In the genomic region with DNA sequence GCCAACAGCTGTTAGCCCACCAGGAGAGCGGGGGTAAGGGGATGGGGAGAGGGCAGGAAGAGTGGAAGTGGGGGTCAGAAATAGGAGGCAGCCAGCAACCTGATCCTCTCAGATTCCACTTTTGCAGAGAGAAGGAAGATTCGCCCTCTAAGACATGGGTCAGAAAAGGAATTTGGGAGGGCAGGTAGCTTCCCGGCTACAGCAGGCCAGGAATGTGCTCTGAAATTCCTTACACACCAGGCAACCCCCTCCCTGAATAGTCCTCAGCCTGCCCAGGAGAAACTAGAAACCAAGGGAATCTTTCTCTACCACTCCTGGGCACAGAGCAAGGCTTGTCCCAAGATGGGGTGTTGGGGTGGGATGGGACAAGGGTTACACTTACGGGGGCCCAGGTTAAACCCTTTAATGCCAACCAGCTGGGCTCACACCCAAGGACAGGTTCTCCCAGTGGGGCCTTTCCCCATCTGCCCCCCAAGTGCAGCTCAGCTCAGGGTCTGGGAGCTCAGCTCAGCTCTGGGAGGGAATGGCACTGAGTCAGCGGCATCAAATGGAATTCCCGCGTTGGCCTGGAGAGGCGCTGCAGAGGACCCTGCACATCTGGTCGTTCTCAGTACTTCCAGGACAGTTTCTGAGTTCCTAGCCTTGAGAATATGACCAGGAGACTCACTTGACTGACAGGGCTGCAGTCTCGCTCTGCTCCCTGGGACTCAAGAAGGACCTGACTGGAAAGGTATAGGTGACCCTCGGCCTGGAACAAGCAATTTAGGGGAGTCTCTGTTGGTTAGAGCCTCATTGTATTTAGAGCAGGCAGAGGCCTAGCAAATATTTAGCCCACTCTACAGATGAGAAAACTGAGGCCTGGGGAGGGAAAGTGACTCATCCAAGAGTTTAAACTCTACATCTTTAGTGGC, we compare ENCODE assay signal across 8 cellular contexts. TPM values are rescaled to one million over a fixed set of nuclear protein-coding genes. Genes with fewer than 3 reads are reported as not detected.
A peak's percentile ranks its signal among the peaks of the same experiment; 100 is the strongest.
DNase-seq lines count a peak whose midpoint lies in the region; ATAC-seq and TF ChIP-seq lines count a peak whose summit lies in the region.

No MANE protein-coding gene starts in this region.

- peaks cover 32% of the 10 kb centered on the region for H3K4me1 ChIP-seq in iPS-20b (ENCODE audit: insufficient read depth, low read length)

- peaks cover 7% of the 10 kb centered on the region; the same call in 1 of the 2 replicates for H3K27me3 Mint-ChIP-seq in WTC11 (ENCODE audit: low read depth)

- H3K27me3 ChIP-seq in iPS-20b (ENCODE audit: insufficient read depth, low read length), result no peaks in the 10 kb centered on the region

- ATAC-seq in WTC11 (peak; percentile 81), HG03432 (IDR thresholded peaks at IDR 0.05; ENCODE audit: unreplicated experiment) (no peak)

- H3K27ac Mint-ChIP-seq in WTC11, result peak overlapping the region; percentile 98

- H3K4me3 ChIP-seq in GM12865 (ENCODE audit: low read depth, low read length) (no peak overlapping the region), iPS-20b (ENCODE audit: low read length) (peak overlapping the region; percentile 42; the same call in 1 of the 2 replicates)

- no peaks in the 10 kb centered on the region for H3K36me3 ChIP-seq in iPS-20b (ENCODE audit: insufficient read depth, low read depth, low read length)

- peak overlapping the region; percentile 58 for H3K4me3 Mint-ChIP-seq in WTC11

- peak overlapping the region; percentile 71; the same call in 1 of the 2 replicates for H3K9ac ChIP-seq in iPS-20b (ENCODE audit: low read depth, low read length)

- H3K36me3 Mint-ChIP-seq in WTC11, result no peaks in the 10 kb centered on the region

- peak; percentile 16 for DNase-seq in GM12865 (ENCODE audit: low read depth)
- DNase-seq in HT1080 (ENCODE audit: low read depth), result peak; percentile 67
- peak; percentile 86 for DNase-seq in WTC11 (ENCODE audit: low spot score)
- DNase-seq in NCI-H510A (lab: John Stamatoyannopoulos, UW), result no peak
- DNase-seq in mesenteric fat pad (ENCODE audit: low spot score), result no peak
- DNase-seq in activated CD8-positive, alpha-beta memory T cell treated with anti-CD3 and anti-CD28 coated beads for 24 hours, result no peak

- TF ChIP-seq CTCF in GM12865 (IDR thresholded peaks at IDR 0.05; ENCODE audit: insufficient read depth, low read depth, low read length, missing control alignments), result peak; percentile 63
- peak; percentile 56 for TF ChIP-seq CTCF in WTC11 (IDR thresholded peaks at IDR 0.05)

- no peaks in the 10 kb centered on the region for H3K9me3 Mint-ChIP-seq in WTC11

- POLR2A ChIA-PET in WTC11 (lab: Charles Lee), result interaction anchor here (0.8 to 1.8 kb wide), 4 partner anchors 11 to 117 kb away, joined by 3 to 5 read pairs (median 4); no protein-coding TSS in a partner anchor

- H3K27ac ChIP-seq in iPS-20b (ENCODE audit: low read length), result peak overlapping the region; percentile 79

- CTCF ChIA-PET in WTC11 (lab: Charles Lee), result interaction anchor here (0.6 to 5.6 kb wide), 28 partner anchors 9 to 405 kb away, joined by 3 to 82 read pairs (median 7); a partner anchor contains a TSS

- peaks cover 54% of the 10 kb centered on the region for H3K4me1 Mint-ChIP-seq in WTC11

- H3K9me3 ChIP-seq in iPS-20b (ENCODE audit: insufficient read depth, low read depth, low read length), result no peaks in the 10 kb centered on the region

TF ChIP-seq in WTC11, 78 proteins besides CTCF, POLR2A, EP300 and RAD21 (continues in another document):
- TF ChIP-seq, protein P1, sequence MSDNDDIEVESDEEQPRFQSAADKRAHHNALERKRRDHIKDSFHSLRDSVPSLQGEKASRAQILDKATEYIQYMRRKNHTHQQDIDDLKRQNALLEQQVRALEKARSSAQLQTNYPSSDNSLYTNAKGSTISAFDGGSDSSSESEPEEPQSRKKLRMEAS (CRISPR knock-in tag; IDR thresholded peaks at IDR 0.05), result peak; percentile 29; the same call in 1 of the 2 replicates
- TF ChIP-seq MXD4 (CRISPR knock-in tag; IDR thresholded peaks at IDR 0.05; ENCODE audit: borderline replicate concordance) (no peak), SP1 (CRISPR knock-in tag; conservative IDR thresholded peaks at IDR 0.05) (peak; percentile 48; the same call in 1 of the 2 replicates), SOX15 (CRISPR knock-in tag; IDR thresholded peaks at IDR 0.05) (no peak), GTF2I (CRISPR knock-in tag; conservative IDR thresholded peaks at IDR 0.05) (peak; percentile 95), TEAD4 (CRISPR knock-in tag; IDR thresholded peaks at IDR 0.05) (peak; percentile 84), SMAD3 (CRISPR knock-in tag; IDR thresholded peaks at IDR 0.05; ENCODE audit: borderline replicate concordance) (0 out of 2 replicates have a peak, but pooled peaks have one; percentile 29), PRRX2 (CRISPR knock-in tag; IDR thresholded peaks at IDR 0.05) (0 out of 2 replicates have a peak, but pooled peaks have one; percentile 32), JUN (CRISPR knock-in tag; IDR thresholded peaks at IDR 0.05) (no peak), TEAD1 (CRISPR knock-in tag; IDR thresholded peaks at IDR 0.05) (peak; percentile 71; the same call in 1 of the 2 replicates)
- TF ChIP-seq, protein P2, sequence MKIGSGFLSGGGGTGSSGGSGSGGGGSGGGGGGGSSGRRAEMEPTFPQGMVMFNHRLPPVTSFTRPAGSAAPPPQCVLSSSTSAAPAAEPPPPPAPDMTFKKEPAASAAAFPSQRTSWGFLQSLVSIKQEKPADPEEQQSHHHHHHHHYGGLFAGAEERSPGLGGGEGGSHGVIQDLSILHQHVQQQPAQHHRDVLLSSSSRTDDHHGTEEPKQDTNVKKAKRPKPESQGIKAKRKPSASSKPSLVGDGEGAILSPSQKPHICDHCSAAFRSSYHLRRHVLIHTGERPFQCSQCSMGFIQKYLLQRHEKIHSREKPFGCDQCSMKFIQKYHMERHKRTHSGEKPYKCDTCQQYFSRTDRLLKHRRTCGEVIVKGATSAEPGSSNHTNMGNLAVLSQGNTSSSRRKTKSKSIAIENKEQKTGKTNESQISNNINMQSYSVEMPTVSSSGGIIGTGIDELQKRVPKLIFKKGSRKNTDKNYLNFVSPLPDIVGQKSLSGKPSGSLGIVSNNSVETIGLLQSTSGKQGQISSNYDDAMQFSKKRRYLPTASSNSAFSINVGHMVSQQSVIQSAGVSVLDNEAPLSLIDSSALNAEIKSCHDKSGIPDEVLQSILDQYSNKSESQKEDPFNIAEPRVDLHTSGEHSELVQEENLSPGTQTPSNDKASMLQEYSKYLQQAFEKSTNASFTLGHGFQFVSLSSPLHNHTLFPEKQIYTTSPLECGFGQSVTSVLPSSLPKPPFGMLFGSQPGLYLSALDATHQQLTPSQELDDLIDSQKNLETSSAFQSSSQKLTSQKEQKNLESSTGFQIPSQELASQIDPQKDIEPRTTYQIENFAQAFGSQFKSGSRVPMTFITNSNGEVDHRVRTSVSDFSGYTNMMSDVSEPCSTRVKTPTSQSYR (CRISPR knock-in tag; IDR thresholded peaks at IDR 0.05), result 0 out of 2 replicates have a peak, but pooled peaks have one; percentile 61
- TF ChIP-seq, protein P3, sequence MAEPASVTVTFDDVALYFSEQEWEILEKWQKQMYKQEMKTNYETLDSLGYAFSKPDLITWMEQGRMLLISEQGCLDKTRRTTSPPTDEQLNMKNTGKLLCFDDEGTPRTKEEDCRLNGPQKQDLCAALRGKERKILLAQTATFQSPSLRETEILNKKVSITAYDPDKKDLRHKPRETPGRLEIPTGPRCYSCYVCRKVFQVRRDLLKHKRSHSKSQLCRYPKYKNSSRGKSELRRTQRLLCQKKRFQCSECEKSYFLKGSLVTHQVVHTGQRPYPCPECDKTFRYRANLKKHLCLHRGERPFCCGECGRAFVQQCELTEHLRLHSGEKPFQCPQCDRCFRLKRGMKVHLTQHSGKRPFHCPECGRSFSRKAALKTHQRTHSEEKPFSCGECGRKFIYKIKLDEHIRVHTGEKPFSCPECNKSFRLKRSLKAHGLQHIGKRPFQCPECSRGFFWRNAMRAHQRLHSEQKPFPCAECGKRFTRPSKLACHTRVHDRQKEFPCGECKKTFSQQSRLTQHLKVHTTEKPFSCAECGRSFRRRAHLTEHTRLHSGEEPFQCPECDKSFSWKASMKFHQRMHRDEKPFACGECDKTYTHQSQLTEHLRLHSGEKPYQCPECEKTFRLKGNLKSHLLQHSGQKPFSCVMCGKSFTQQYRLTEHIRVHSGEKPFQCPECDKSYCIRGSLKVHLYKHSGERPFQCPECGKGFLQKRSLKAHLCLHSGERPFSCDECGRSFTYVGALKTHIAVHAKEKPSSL (CRISPR knock-in tag; conservative IDR thresholded peaks at IDR 0.05), result peak; percentile 10; the same call in 1 of the 2 replicates
- TF ChIP-seq, protein P4, sequence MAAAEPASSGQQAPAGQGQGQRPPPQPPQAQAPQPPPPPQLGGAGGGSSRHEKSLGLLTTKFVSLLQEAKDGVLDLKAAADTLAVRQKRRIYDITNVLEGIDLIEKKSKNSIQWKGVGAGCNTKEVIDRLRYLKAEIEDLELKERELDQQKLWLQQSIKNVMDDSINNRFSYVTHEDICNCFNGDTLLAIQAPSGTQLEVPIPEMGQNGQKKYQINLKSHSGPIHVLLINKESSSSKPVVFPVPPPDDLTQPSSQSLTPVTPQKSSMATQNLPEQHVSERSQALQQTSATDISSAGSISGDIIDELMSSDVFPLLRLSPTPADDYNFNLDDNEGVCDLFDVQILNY (CRISPR knock-in tag; IDR thresholded peaks at IDR 0.05), result no peak

RNA-seq across cellular contexts. Expression of a gene that starts 0.8 kb away (rescaled TPM):
- total RNA-seq in HT1080 (2014; rRNA removed; shearing (Covaris generic)), result not detected in 2 replicates
- not detected in 2 replicates for polyA plus RNA-seq in HT1080 (2015; cell fraction: cytosol; rRNA removed)
- not detected in 2 replicates for polyA plus RNA-seq in HT1080 (2015; cell fraction: nucleus; rRNA removed)
- total RNA-seq in WTC11 (2021) (6.1 to 10.1 TPM (median 7.9 TPM) in 3 replicates), mesenteric fat pad (not detected)

RNA-seq across cellular contexts. Expression of a gene that starts 22.4 kb away (rescaled TPM):
- total RNA-seq in HT1080 (2014; rRNA removed; shearing (Covaris generic)), result not detected in 2 replicates
- polyA plus RNA-seq in HT1080 (2015; cell fraction: cytosol; rRNA removed), result not detected in 2 replicates
- not detected in 2 replicates for polyA plus RNA-seq in HT1080 (2015; cell fraction: nucleus; rRNA removed)
- 14.5 to 15.6 TPM (median 14.9 TPM) in 3 replicates for total RNA-seq in WTC11 (2021)
- 0.51 TPM for total RNA-seq in mesenteric fat pad

RNA-seq across cellular contexts. Expression of a gene that starts 44.8 kb away (rescaled TPM):
- total RNA-seq in HT1080 (2014; rRNA removed; shearing (Covaris generic)), result not detected in 2 replicates
- polyA plus RNA-seq in HT1080 (2015; cell fraction: cytosol; rRNA removed), result not detected in 2 replicates
- not detected in 2 replicates for polyA plus RNA-seq in HT1080 (2015; cell fraction: nucleus; rRNA removed)
- total RNA-seq in WTC11 (2021), result 0.34 to 0.50 TPM (median 0.44 TPM) in 3 replicates
- total RNA-seq in mesenteric fat pad, result not detected

Comparison
In these comparisons a context has a peak if more than half of its experiments do, and no peak if none do; other contexts are left out.
1. DNase-seq: peak in GM12865 (single experiment), HT1080 (single experiment) and WTC11 (single experiment); none in NCI-H510A (single experiment), mesenteric fat pad (single experiment) and activated CD8-positive, alpha-beta memory T cell treated with anti-CD3 and anti-CD28 coated beads for 24 hours (single experiment).
2. RNA of a gene that starts 22.4 kb away (total RNA-seq): 14.5 to 15.6 TPM in WTC11; 0.51 TPM in mesenteric fat pad (single experiment) and not detected in HT1080; every median in the first group is over 10 times any median in the second.